8 cellular contexts compared by ENCODE assay signal in the genomic region with DNA sequence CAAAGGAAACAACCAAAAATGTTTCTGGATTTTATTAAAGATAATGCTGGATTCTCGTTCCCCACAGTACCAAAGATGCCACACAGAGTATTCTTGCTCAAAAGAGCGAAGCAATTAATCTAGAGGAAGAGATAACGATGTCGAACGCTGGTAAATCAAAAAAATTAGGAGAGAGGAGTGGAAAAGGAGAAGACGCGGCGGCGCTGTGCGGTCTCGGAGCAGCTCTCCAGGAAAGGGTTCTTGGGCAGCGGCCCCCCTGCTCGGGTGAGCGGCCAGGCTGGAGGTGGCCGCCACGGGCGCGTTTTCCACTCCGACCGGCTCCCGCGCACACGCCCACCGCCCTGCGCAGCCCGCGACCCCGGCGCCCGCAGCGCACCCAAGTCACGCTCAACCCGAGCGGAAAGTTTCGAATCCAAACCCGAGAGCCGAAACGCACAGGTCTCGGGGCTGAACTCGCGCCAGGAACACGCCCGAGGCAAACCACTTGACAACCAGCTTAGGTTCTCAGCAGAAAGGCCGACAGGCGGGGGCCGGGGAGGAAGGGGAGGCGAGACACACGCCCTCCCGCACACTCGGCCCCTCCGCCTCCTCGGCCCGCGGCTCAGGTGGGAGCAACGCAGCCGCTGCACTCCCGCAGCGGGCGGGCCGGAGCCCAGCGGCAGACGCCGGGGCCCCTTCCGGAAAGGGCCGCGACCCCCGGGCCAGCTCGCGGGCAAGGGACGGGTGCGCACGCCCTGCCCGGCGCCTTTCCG. TPM values are rescaled to one million over a fixed set of nuclear protein-coding genes. Genes with fewer than 3 reads are reported as not detected.
A peak's percentile ranks its signal among the peaks of the same experiment; 100 is the strongest.
DNase-seq lines count a peak whose midpoint lies in the region; ATAC-seq, FAIRE-seq and TF ChIP-seq lines count a peak whose summit lies in the region.

No MANE protein-coding gene starts in this region.

- peak overlapping the region; percentile 73 for H2AFZ ChIP-seq in ACC112 (ENCODE audit: low read length, unreplicated experiment)

- H3K36me3 Mint-ChIP-seq in endodermal cell (ENCODE audit: low read depth), result peaks cover 10% of the 10 kb centered on the region

- no peaks in the 10 kb centered on the region for H3K27me3 Mint-ChIP-seq in endodermal cell (ENCODE audit: insufficient read depth)

- H3K27ac Mint-ChIP-seq in endodermal cell, result peak overlapping the region; percentile 64

- H3K27ac ChIP-seq in ACC112 (ENCODE audit: low read depth, low read length), result no peak overlapping the region
- no peak overlapping the region for H3K27ac ChIP-seq in endodermal cell (ENCODE audit: low read depth, low read length)
- peak overlapping the region; percentile 64 for H3K27ac ChIP-seq in mesodermal cell (ENCODE audit: low read depth, low read length, severe bottlenecking)

- no peak for FAIRE-seq in GM18507 (lab: Jason Lieb, UNC)

- no peaks in the 10 kb centered on the region for H3K9me3 Mint-ChIP-seq in endodermal cell

- H3K9ac ChIP-seq in endodermal cell (ENCODE audit: extremely low read depth, low read length, poor library complexity, severe bottlenecking), result peak overlapping the region; percentile 65

- H3K9me3 ChIP-seq in endodermal cell (ENCODE audit: control insufficient read depth, low read length) (no peaks in the 10 kb centered on the region), mesodermal cell (ENCODE audit: control insufficient read depth, low read length) (no peaks in the 10 kb centered on the region)

- H3K27me3 ChIP-seq in ACC112 (ENCODE audit: insufficient read depth, low read length) (no peaks in the 10 kb centered on the region), endodermal cell (ENCODE audit: control insufficient read depth, insufficient read depth, low read length, poor library complexity, severe bottlenecking) (no peaks in the 10 kb centered on the region)

- 1% methylated on average over 51 to 75 of the region's 75 CpGs for WGBS in endodermal cell (ENCODE audit: insufficient coverage in 1 of 2, insufficient read length in 1 of 2), 2 experiments
- WGBS in mesodermal cell (ENCODE audit: insufficient coverage in 2 of 2), 2 experiments, result 0 to 1% methylated on average over 44 to 64 of the region's 75 CpGs

- peaks cover 12% of the 10 kb centered on the region for H3K4me1 Mint-ChIP-seq in endodermal cell

- peak; percentile 35 for ATAC-seq in HG03045 (IDR thresholded peaks at IDR 0.05; ENCODE audit: unreplicated experiment)

- H3K4me1 ChIP-seq in ACC112 (ENCODE audit: control insufficient read depth, insufficient read depth, low read length, unreplicated experiment), result peaks cover 7% of the 10 kb centered on the region
- H3K4me1 ChIP-seq in endodermal cell (ENCODE audit: control insufficient read depth, insufficient read depth, low read length), result no peaks in the 10 kb centered on the region
- H3K4me1 ChIP-seq in mesodermal cell (ENCODE audit: control insufficient read depth, insufficient read depth, low read length, poor library complexity, severe bottlenecking), result no peaks in the 10 kb centered on the region

- H3K36me3 ChIP-seq in ACC112 (ENCODE audit: insufficient read depth, low read length) (no peaks in the 10 kb centered on the region), endodermal cell (ENCODE audit: control insufficient read depth, insufficient read depth, low read length) (peaks cover 8% of the 10 kb centered on the region), mesodermal cell (ENCODE audit: control insufficient read depth, insufficient read depth, low read length) (peaks cover 9% of the 10 kb centered on the region)

- peaks cover 41% of the 10 kb centered on the region for H3K79me2 ChIP-seq in ACC112 (ENCODE audit: control insufficient read depth, insufficient read depth, low read length, unreplicated experiment)

- peak overlapping the region; percentile 100 for H3K4me3 ChIP-seq in ACC112 (ENCODE audit: low read depth, low read length)
- H3K4me3 ChIP-seq in endodermal cell (ENCODE audit: low read length), result peak overlapping the region; percentile 91
- peak overlapping the region; percentile 70 for H3K4me3 ChIP-seq in mesodermal cell (ENCODE audit: extremely low read depth, insufficient read depth, low read length, poor library complexity, severe bottlenecking)

- H3K4me3 Mint-ChIP-seq in endodermal cell, result peak overlapping the region; percentile 76

- DNase-seq in GM18507 (ENCODE audit: extremely low spot score, insufficient read length, low read depth) (peak; percentile 50), NCI-H510A (lab: John Stamatoyannopoulos, UW) (peak; percentile 40), endodermal cell (peak; percentile 83)
- DNase-seq in activated CD8-positive, alpha-beta memory T cell treated with anti-CD3 and anti-CD28 coated beads for 24 hours, result peak; percentile 76
- peak; percentile 23 to 24 for DNase-seq in stimulated activated CD8-positive, alpha-beta memory T cell treated with anti-CD3 and anti-CD28 coated beads, Interleukin-15, amount 100 ng/mL, for 48 hours (ENCODE audit: low read depth in 2 of 2)

- TF ChIP-seq CTCF in endodermal cell (conservative IDR thresholded peaks at IDR 0.05), result no peak

RNA-seq across cellular contexts. Expression of a gene that starts 0.9 kb away (rescaled TPM):
- total RNA-seq in endodermal cell, result 10 to 100 TPM; 60.3 to 76.2 TPM
- polyA plus RNA-seq in endodermal cell (2013, experiment 1 of 2), result 46.2 TPM
- 44.5 TPM for polyA plus RNA-seq in endodermal cell (2013, experiment 2 of 2)
- polyA plus RNA-seq in mesodermal cell (2013, experiment 1 of 2), result 53.5 TPM
- polyA plus RNA-seq in mesodermal cell (2013, experiment 2 of 2), result 48.3 TPM

Comparison
In these comparisons a context has a peak if more than half of its experiments do, and no peak if none do; other contexts are left out.
1. DNase-seq: peak in every context shown above with its lines; median percentile 83 in endodermal cell; 76 in activated CD8-positive, alpha-beta memory T cell treated with anti-CD3 and anti-CD28 coated beads for 24 hours; 50 in GM18507; 40 in NCI-H510A; 24 in stimulated activated CD8-positive, alpha-beta memory T cell treated with anti-CD3 and anti-CD28 coated beads, Interleukin-15, amount 100 ng/mL, for 48 hours.